ENCODE assay signal across 1 cellular context in genomic region chr2:29114841-29115609, GRCh38.
TF ChIP-seq lines count a peak whose summit lies in the region.

Gene CLIP4 (plus strand): TSS chr2:29115415. CDS start chr2:29121389, 5,974 bp downstream.

TF ChIP-seq in GM12878, 131 proteins besides CTCF, POLR2A, EP300 and RAD21 (continued from another document and continues in another):
- peak; percentile 95 for TF ChIP-seq ZNF687 (IDR thresholded peaks at IDR 0.05)
- no peak for TF ChIP-seq ZBTB4 (CRISPR knock-in tag; IDR thresholded peaks at IDR 0.05)
- TF ChIP-seq NKRF (conservative IDR thresholded peaks at IDR 0.05), result peak; percentile 50; the same call in 1 of the 2 replicates
- peak; percentile 37 for TF ChIP-seq KLF5 (IDR thresholded peaks at IDR 0.05; ENCODE audit: partially characterized antibody)
- TF ChIP-seq NFYA (IDR thresholded peaks at IDR 0.05; ENCODE audit: borderline replicate concordance, low read depth, low read length), result no peak
- TF ChIP-seq CBX3 (IDR thresholded peaks at IDR 0.05; ENCODE audit: borderline replicate concordance, low read depth), result no peak
- no peak for TF ChIP-seq HSF1 (IDR thresholded peaks at IDR 0.05; ENCODE audit: low read depth, low read length)
- TF ChIP-seq RUNX3 (IDR thresholded peaks at IDR 0.05; ENCODE audit: low read length), result no peak; the same call in 1 of the 2 replicates
- peak; percentile 10 for TF ChIP-seq USF1 (IDR thresholded peaks at IDR 0.05; ENCODE audit: borderline replicate concordance, extremely low read length, insufficient read depth, low read depth, low read length)
- TF ChIP-seq NRF1 (conservative IDR thresholded peaks at IDR 0.05; ENCODE audit: low read depth, low read length), result peak; percentile 72
- no peak for TF ChIP-seq CREB1 (IDR thresholded peaks at IDR 0.05; ENCODE audit: low read depth)
- peak; percentile 78 for TF ChIP-seq LARP7 (IDR thresholded peaks at IDR 0.05)
- no peak for TF ChIP-seq RELB (IDR thresholded peaks at IDR 0.05; ENCODE audit: low read depth)
- TF ChIP-seq TCF3 (IDR thresholded peaks at IDR 0.05; ENCODE audit: borderline replicate concordance, insufficient read depth, low read depth, low read length), result peak; percentile 50; the same call in 1 of the 2 replicates
- TF ChIP-seq JUNB (IDR thresholded peaks at IDR 0.05), result no peak
- TF ChIP-seq TAF1 (IDR thresholded peaks at IDR 0.05; ENCODE audit: borderline replicate concordance, low read depth, low read length), result peak; percentile 10; the same call in 1 of the 2 replicates
- peak; percentile 37; the same call in 1 of the 2 replicates for TF ChIP-seq ZNF217 (IDR thresholded peaks at IDR 0.05)
- TF ChIP-seq CHD4 (IDR thresholded peaks at IDR 0.05), result no peak
- peak; percentile 93 for TF ChIP-seq NR2F1 (conservative IDR thresholded peaks at IDR 0.05)
- TF ChIP-seq POLR2AphosphoS2 (IDR thresholded peaks at IDR 0.05; ENCODE audit: low read depth, low read length), result no peak
- TF ChIP-seq TARDBP (IDR thresholded peaks at IDR 0.05; ENCODE audit: borderline replicate concordance), result 0 out of 2 replicates have a peak, but pooled peaks have one; percentile 19
- peak; percentile 74; the same call in 1 of the 2 replicates for TF ChIP-seq DPF2 (IDR thresholded peaks at IDR 0.05)
- TF ChIP-seq KDM1A (IDR thresholded peaks at IDR 0.05; ENCODE audit: borderline replicate concordance), result no peak
- no peak for TF ChIP-seq SKIL (IDR thresholded peaks at IDR 0.05; ENCODE audit: low read depth, poor library complexity, severe bottlenecking)
- no peak for TF ChIP-seq ZNF274 (IDR thresholded peaks at IDR 0.05; ENCODE audit: insufficient read depth, insufficient read length)
- no peak for TF ChIP-seq BCLAF1 (IDR thresholded peaks at IDR 0.05)
- peak; percentile 22; the same call in 1 of the 2 replicates for TF ChIP-seq PKNOX1 (IDR thresholded peaks at IDR 0.05)
- TF ChIP-seq CEBPZ (IDR thresholded peaks at IDR 0.05; ENCODE audit: low read depth, low read length), result no peak
- no peak for TF ChIP-seq CBFB (IDR thresholded peaks at IDR 0.05; ENCODE audit: low read depth)
- no peak for TF ChIP-seq JUND (IDR thresholded peaks at IDR 0.05; ENCODE audit: low read depth, low read length)
- peak; percentile 98 for TF ChIP-seq BACH1 (IDR thresholded peaks at IDR 0.05; ENCODE audit: borderline replicate concordance)
